16 cellular contexts compared by ENCODE assay signal in genomic region chr19:30374791-30375650, GRCh38. TPM values are rescaled to one million over a fixed set of nuclear protein-coding genes. Genes with fewer than 3 reads are reported as not detected.
DNase-seq lines count a peak whose midpoint lies in the region; ATAC-seq and TF ChIP-seq lines count a peak whose summit lies in the region.
"Had no signal": no experiment of that assay in that cellular context is flagged by ENCODE, and none has a peak within 500 bp of the region (broad histone marks: within the 10 kb centered on the region; RNA-seq: fewer than 3 reads in every experiment).

No MANE protein-coding gene starts in this region.

- no peak overlapping the region for H3K27ac ChIP-seq in SJSA1
- H3K27ac ChIP-seq in skeletal muscle tissue (ENCODE audit: low read depth, low read length): no peak overlapping the region
- H3K27ac ChIP-seq: HL-60, vagina had no signal

- in situ Hi-C loops in GM13977 (cut with MboI; ENCODE audit: low pct_unique_long_range_greater_than_20kb, low sequenced_read_pairs, unreplicated experiment): no loop called here

- H3K9me3 ChIP-seq in SJSA1 (replicated peaks) (no peaks in the 10 kb centered on the region), skeletal muscle tissue (ENCODE audit: control insufficient read depth in 3 of 3, low read length in 3 of 3) (no peaks in the 10 kb centered on the region)
- H3K9me3 ChIP-seq: vagina had no signal

- H3K4me1 ChIP-seq in SJSA1 (replicated peaks): peaks cover 4% of the 10 kb centered on the region; the same call in 1 of the 2 replicates
- H3K4me1 ChIP-seq in skeletal muscle tissue (ENCODE audit: control insufficient read depth in 3 of 3, insufficient read depth in 3 of 3, low read length in 3 of 3): no peaks in the 10 kb centered on the region
- H3K4me1 ChIP-seq: vagina had no signal

- ATAC-seq in HG02623 (IDR thresholded peaks at IDR 0.05; ENCODE audit: unreplicated experiment) (no peak), HG02588 (IDR thresholded peaks at IDR 0.05; ENCODE audit: unreplicated experiment) (no peak)

- no peak for TF ChIP-seq CTCF in GM13977 (IDR thresholded peaks at IDR 0.05; ENCODE audit: extremely low read depth, insufficient read depth, missing control alignments)

- H3K9ac ChIP-seq in skeletal muscle tissue (ENCODE audit: low read depth in 1 of 3, low read length in 3 of 3): peak overlapping the region in 1 of 3 donors; percentile 40

- peaks cover 17% of the 10 kb centered on the region for H3K27me3 ChIP-seq in SJSA1 (replicated peaks)
- peaks cover 20 to 32% (median 21%) of the 10 kb centered on the region in 3 donors for H3K27me3 ChIP-seq in skeletal muscle tissue (ENCODE audit: control insufficient read depth in 3 of 3, insufficient read depth in 3 of 3, low read length in 3 of 3)
- H3K27me3 ChIP-seq: vagina had no signal

- H3K4me3 ChIP-seq in GM08714 (ENCODE audit: low read length): peak overlapping the region; percentile 39; the same call in 1 of the 2 replicates
- peak overlapping the region; percentile 37 for H3K4me3 ChIP-seq in SJSA1
- peak overlapping the region; percentile 31 for H3K4me3 ChIP-seq in iPS-11a (ENCODE audit: low read depth, low read length)
- peak overlapping the region in 2 of 3 donors; percentile 36 to 49 for H3K4me3 ChIP-seq in skeletal muscle tissue (ENCODE audit: low read length in 3 of 3)
- H3K4me3 ChIP-seq: vagina had no signal

- DNase-seq in SJSA1 (ENCODE audit: low read depth in 1 of 2, low spot score in 2 of 2): peak in 1 of 2 experiments; percentile 23
- DNase-seq in GM13977 (ENCODE audit: low spot score): no peak
- DNase-seq in NCI-H510A treated with DMSO at 0.1 percent for 48 hours (lab: John Stamatoyannopoulos, UW): no peak
- DNase-seq: activated CD4-positive, alpha-beta T cell treated with anti-CD3 and anti-CD28 coated beads, Interleukin-2, amount 10 ng/mL, durations not matched to agents 24 days and 14 days; DMS53; HFFc6; NCI-H1417 treated with DMSO at 0.1 percent for 48 hours; RPMI8226 had no signal

- H3K36me3 ChIP-seq in SJSA1: no peaks in the 10 kb centered on the region
- H3K36me3 ChIP-seq in skeletal muscle tissue (ENCODE audit: control insufficient read depth in 3 of 3, insufficient read depth in 3 of 3, low read length in 3 of 3): no peaks in the 10 kb centered on the region
- H3K36me3 ChIP-seq: vagina had no signal

RNA-seq across cellular contexts. Expression of gene ZNF536, which starts 2.8 kb away (rescaled TPM):
- 0.63 and 0.79 TPM in 2 replicates for total RNA-seq in SJSA1 (2014; rRNA removed; shearing (Covaris generic))
- 3.1 TPM for total RNA-seq in skeletal muscle tissue
- total RNA-seq: activated CD4-positive, alpha-beta T cell treated with anti-CD3 and anti-CD28 coated beads, Interleukin-2, amount 10 ng/mL, durations not matched to agents 24 days and 14 days; HFFc6; mononuclear cell had no signal
